Comparison of ENCODE assay signal across 13 cellular contexts in the genomic region with DNA sequence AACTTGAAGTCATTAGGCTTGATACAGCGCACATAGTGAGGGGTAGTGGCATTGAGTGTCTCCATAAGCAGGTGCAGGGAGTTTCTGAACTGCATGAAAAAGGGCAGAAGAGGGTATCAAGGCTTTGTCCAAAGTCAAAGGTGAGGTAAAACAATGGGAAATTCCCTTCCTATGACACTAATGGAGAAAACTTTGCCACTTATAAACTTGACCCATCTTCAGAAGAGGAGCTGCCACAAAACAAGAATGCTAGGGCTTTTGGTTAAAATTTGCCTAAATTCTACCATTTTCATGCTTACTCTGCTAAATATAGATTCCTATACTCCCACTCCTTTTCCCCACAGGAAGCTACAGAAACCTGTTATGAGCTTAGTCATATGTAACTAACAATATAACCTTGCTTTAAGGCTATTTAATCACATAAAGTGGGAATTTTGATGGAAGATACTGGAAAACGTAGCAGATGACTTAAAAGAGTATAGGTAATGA.
DNase-seq lines count a peak whose midpoint lies in the region; ATAC-seq and TF ChIP-seq lines count a peak whose summit lies in the region.
"Had no signal": no experiment of that assay in that cellular context is flagged by ENCODE, and none has a peak within 500 bp of the region (broad histone marks: within the 10 kb centered on the region; RNA-seq: fewer than 3 reads in every experiment).

No MANE protein-coding gene starts in this region.

- H3K27me3 Mint-ChIP-seq in HFFc6 (ENCODE audit: insufficient read depth) (no peaks in the 10 kb centered on the region; the same call in 1 of the 2 replicates), H9 (ENCODE audit: low read depth) (no peaks in the 10 kb centered on the region)

- no peak for TF ChIP-seq POLR2A in heart left ventricle (IDR thresholded peaks at IDR 0.05)

- no peak overlapping the region for H2BK120ac ChIP-seq in H9 (ENCODE audit: low read depth, low read length, poor library complexity, severe bottlenecking)

- H3K56ac ChIP-seq in H9 (ENCODE audit: insufficient read length, low read depth, low read length), result no peak overlapping the region

- peaks cover 23% of the 10 kb centered on the region for H3K4me1 Mint-ChIP-seq in HFFc6 (ENCODE audit: low read depth)
- H3K4me1 Mint-ChIP-seq in H9, result peaks cover 0 to 2% of the 10 kb centered on the region in 2 experiments; a peak in 2 of 4 replicates

- H4K91ac ChIP-seq in H9 (ENCODE audit: insufficient read length, low read depth, low read length), result no peak overlapping the region

- no peak overlapping the region for H3K14ac ChIP-seq in H9 (ENCODE audit: insufficient read depth, low read length)

- TF ChIP-seq CTCF in HFFc6 (IDR thresholded peaks at IDR 0.05) (no peak), heart left ventricle (IDR thresholded peaks at IDR 0.05) (no peak), H9 (conservative IDR thresholded peaks at IDR 0.05) (no peak)

- H2AFZ ChIP-seq in H9 (ENCODE audit: low read length), result no peak overlapping the region

- no peaks in the 10 kb centered on the region for H3K9me3 ChIP-seq in heart left ventricle
- H3K9me3 ChIP-seq in H9 (ENCODE audit: control insufficient read depth, low read depth, low read length), result no peaks in the 10 kb centered on the region

- no peak overlapping the region for H2BK12ac ChIP-seq in H9 (ENCODE audit: insufficient read length, low read depth, low read length)

- H4K5ac ChIP-seq in H9 (ENCODE audit: insufficient read length, low read depth, low read length), result no peak overlapping the region

- H3K4me3 ChIP-seq in heart left ventricle, result no peak overlapping the region

- H4K20me1 ChIP-seq in H9 (ENCODE audit: control insufficient read depth, insufficient read depth, insufficient read length), result no peaks in the 10 kb centered on the region

- no peak overlapping the region for H2AK5ac ChIP-seq in H9 (ENCODE audit: insufficient read length, low read length)

- DNase-seq in HFFc6 (no peak), middle frontal gyrus (ENCODE audit: extremely low spot score, low spot score) (peak; percentile 18), Kasumi-1 (lab: John Stamatoyannopoulos, UW) (no peak), heart left ventricle (no peak), H9 (no peak)
- DNase-seq: aorta, DND-41, mammary epithelial cell, NCI-H1417 had no signal

- no peak overlapping the region for H3K4me2 ChIP-seq in H9 (ENCODE audit: insufficient read depth, insufficient read length, low read length)

- no peaks in the 10 kb centered on the region for H3K4me1 ChIP-seq in heart left ventricle
- H3K4me1 ChIP-seq in H9 (ENCODE audit: insufficient read depth, low read length), result no peaks in the 10 kb centered on the region

- H3K9me3 Mint-ChIP-seq in HFFc6 (no peaks in the 10 kb centered on the region), H9 (no peaks in the 10 kb centered on the region)

- H2BK20ac ChIP-seq in H9 (ENCODE audit: low read depth, low read length, poor library complexity, severe bottlenecking), result no peak overlapping the region

- H3K79me2 ChIP-seq in H9 (ENCODE audit: insufficient read depth, low read length), result no peaks in the 10 kb centered on the region

- ATAC-seq in GM18907 (IDR thresholded peaks at IDR 0.05; ENCODE audit: unreplicated experiment), result peak; percentile 45
- ATAC-seq in HG03571 (IDR thresholded peaks at IDR 0.05; ENCODE audit: unreplicated experiment), result peak; percentile 39
- ATAC-seq in heart left ventricle, result no peak
- ATAC-seq in GM19324 (IDR thresholded peaks at IDR 0.05; ENCODE audit: low FRiP score, unreplicated experiment), result no peak

- no peak overlapping the region for H3K18ac ChIP-seq in H9 (ENCODE audit: insufficient read length, low read depth, low read length)

- H3K27me3 ChIP-seq in heart left ventricle (no peaks in the 10 kb centered on the region), H9 (ENCODE audit: insufficient read depth, low read length) (no peaks in the 10 kb centered on the region)

- no peak overlapping the region for H2BK5ac ChIP-seq in H9 (ENCODE audit: insufficient read length, low read length)

- H3K4me3 Mint-ChIP-seq in HFFc6 (no peak overlapping the region), H9 (no peak overlapping the region)

- H2BK15ac ChIP-seq in H9 (ENCODE audit: low read depth, low read length), result no peak overlapping the region

- H3K36me3 Mint-ChIP-seq in HFFc6 (ENCODE audit: low read depth) (peaks cover 25% of the 10 kb centered on the region), H9 (ENCODE audit: insufficient read depth in 1 of 3, low read depth in 3 of 3) (peaks cover 5 to 25% (median 16%) of the 10 kb centered on the region in 3 experiments; a peak in 6 of 7 replicates)

- intact Hi-C loops in heart left ventricle (cut with DNase I), result no loop called here

- no peak overlapping the region for H3K23ac ChIP-seq in H9 (ENCODE audit: insufficient read length, low read depth, low read length)

- no peak overlapping the region for H3K9ac ChIP-seq in H9 (ENCODE audit: extremely low read depth, insufficient read length, low read length)

- H3K23me2 ChIP-seq in H9 (ENCODE audit: insufficient read length, low read depth, low read length, poor library complexity, severe bottlenecking), result no peaks in the 10 kb centered on the region

- H4K8ac ChIP-seq in H9 (replicated peaks; ENCODE audit: insufficient read length, low read depth, low read length), result no peak overlapping the region

- no peak overlapping the region for H3T11ph ChIP-seq in H9 (ENCODE audit: low read length)

- H3K27ac Mint-ChIP-seq in HFFc6 (peak overlapping the region; percentile 14), H9 (no peak overlapping the region; a peak in 1 of 7 replicates)

- peaks cover 0 to 95% (median 46%) of the 10 kb centered on the region in 9 donors for H3K36me3 ChIP-seq in heart left ventricle

- H3K4ac ChIP-seq in H9 (ENCODE audit: low read depth, low read length), result no peak overlapping the region

- H3K27ac ChIP-seq in heart left ventricle, result no peak overlapping the region
- no peak overlapping the region for H3K27ac ChIP-seq in H9 (ENCODE audit: insufficient read length, low read depth, low read length)
- H3K27ac ChIP-seq: VCaP had no signal

- H3K79me1 ChIP-seq in H9 (ENCODE audit: insufficient read depth, low read depth, low read length, poor library complexity, severe bottlenecking), result no peaks in the 10 kb centered on the region

- 86 to 90% (median 87%) methylated on average over 2 of the region's 2 CpGs for WGBS in heart left ventricle, 4 donors
- WGBS in H9 (ENCODE audit: extremely low coverage, insufficient read length, low lambda C conversion rate), result no CpG with 5 or more reads among the region's 2 CpGs

Comparison
In these comparisons a context has a peak if more than half of its experiments do, and no peak if none do; other contexts are left out.
1. ATAC-seq: peak in GM18907 (single experiment) and HG03571 (single experiment); none in heart left ventricle (0 of 4) and GM19324 (single experiment).